ENCODE assay signal across 26 cellular contexts in the genomic region with DNA sequence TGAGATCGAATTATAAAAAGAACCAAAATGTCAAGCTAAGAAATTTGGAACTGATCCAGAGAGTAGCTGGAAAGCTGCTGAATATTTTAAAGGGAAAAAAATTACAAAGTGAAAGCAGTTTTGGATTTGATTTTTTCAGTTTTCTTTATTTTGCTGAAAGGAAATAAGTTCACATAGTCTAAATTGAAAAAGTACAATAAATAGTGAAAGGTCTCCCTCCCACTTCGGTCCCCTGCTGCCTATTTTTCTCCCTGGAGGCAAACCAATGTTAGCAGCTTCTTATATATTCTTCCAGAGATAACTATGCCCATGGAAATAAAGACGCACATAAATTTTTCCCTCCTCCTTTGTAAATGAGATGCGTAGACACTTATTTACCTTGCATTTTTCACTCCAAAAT. TPM values are rescaled to one million over a fixed set of nuclear protein-coding genes. Genes with fewer than 3 reads are reported as not detected.
A peak's percentile ranks its signal among the peaks of the same experiment; 100 is the strongest.
DNase-seq lines count a peak whose midpoint lies in the region; ATAC-seq and TF ChIP-seq lines count a peak whose summit lies in the region.
"Had no signal": no experiment of that assay in that cellular context is flagged by ENCODE, and none has a peak within 500 bp of the region (broad histone marks: within the 10 kb centered on the region; RNA-seq: fewer than 3 reads in every experiment).

No MANE protein-coding gene starts in this region.

- H3K27ac ChIP-seq in IMR-90 (ENCODE audit: insufficient read depth, low read length) (no peak overlapping the region), endodermal cell (ENCODE audit: low read depth, low read length) (no peak overlapping the region), neuronal stem cell (replicated peaks; ENCODE audit: low read length) (no peak overlapping the region)
- H3K27ac ChIP-seq: BLaER1, breast epithelium, VCaP had no signal

- peak overlapping the region; percentile 57 for H4K5ac ChIP-seq in IMR-90 (ENCODE audit: low read depth, low read length)

- H2AK9ac ChIP-seq in IMR-90 (replicated peaks; ENCODE audit: low read depth, low read length, poor library complexity): no peak overlapping the region

- H3K4ac ChIP-seq in IMR-90 (ENCODE audit: low read depth, low read length) (no peak overlapping the region), neuronal stem cell (ENCODE audit: low read length) (no peak overlapping the region)

- TF ChIP-seq CTCF in Caco-2 (IDR thresholded peaks at IDR 0.05; ENCODE audit: insufficient read depth in 1 of 2, low read depth in 1 of 2, low read length in 1 of 2, severe bottlenecking in 1 of 2, unreplicated experiment in 1 of 2) (no peak), IMR-90 (conservative IDR thresholded peaks at IDR 0.05; ENCODE audit: low read depth, low read length) (no peak), endodermal cell (conservative IDR thresholded peaks at IDR 0.05) (no peak)

- H2BK120ac ChIP-seq in IMR-90 (ENCODE audit: low read depth, low read length): no peak overlapping the region; the same call in 1 of the 2 replicates
- no peak overlapping the region for H2BK120ac ChIP-seq in neuronal stem cell (ENCODE audit: low read depth, low read length)

- no peak for DNase-seq in Caco-2
- DNase-seq in IMR-90: no peak
- no peak for DNase-seq in endodermal cell
- DNase-seq in neuronal stem cell (ENCODE audit: low spot score): no peak
- DNase-seq in NCI-H2171 treated with DMSO at 0.1 percent for 48 hours (lab: John Stamatoyannopoulos, UW): no peak
- DNase-seq in hypothalamus (lab: John Stamatoyannopoulos, UW): no peak
- DNase-seq: activated CD4-positive, alpha-beta T cell treated with anti-CD3 and anti-CD28 coated beads for 36 hours; activated CD8-positive, alpha-beta memory T cell treated with anti-CD3 and anti-CD28 coated beads, Interleukin-2, amount 50 U/mL, for 48 hours; activated CD8-positive, alpha-beta T cell treated with anti-CD3 and anti-CD28 coated beads for 36 hours; activated naive CD4-positive, alpha-beta T cell treated with anti-CD3 and anti-CD28 coated beads, Interleukin-2, amount 50 U/mL, for 16 hours; amygdala; effector CD8-positive, alpha-beta T cell; foreskin melanocyte; mucosa of descending colon; NCI-H1436 treated with DMSO at 0.1 percent for 48 hours; SHP77 treated with DMSO at 0.1 percent for 48 hours; stimulated activated CD4-positive, alpha-beta T cell treated with anti-CD3 and anti-CD28 coated beads, Interleukin-4, amount 100 ng/mL, for 1 hour; T-helper 9 cell; trophoblast cell had no signal

- no peaks in the 10 kb centered on the region for H3K36me3 ChIP-seq in Caco-2 (ENCODE audit: control insufficient read depth, insufficient read depth, low read length)
- no peaks in the 10 kb centered on the region for H3K36me3 ChIP-seq in IMR-90 (ENCODE audit: control insufficient read depth, insufficient read depth, low read length)
- no peaks in the 10 kb centered on the region for H3K36me3 ChIP-seq in endodermal cell (ENCODE audit: control insufficient read depth, insufficient read depth, low read length)
- no peaks in the 10 kb centered on the region for H3K36me3 ChIP-seq in neuronal stem cell (replicated peaks in 1 of 2; ENCODE audit: control insufficient read depth in 2 of 2, insufficient read depth in 2 of 2, low read length in 2 of 2)
- H3K36me3 ChIP-seq: BLaER1, breast epithelium had no signal

- H3K4me1 Mint-ChIP-seq in Caco-2 (ENCODE audit: low read depth, unreplicated experiment) (peaks cover 12% of the 10 kb centered on the region), endodermal cell (peaks cover 18% of the 10 kb centered on the region)
- H3K4me1 Mint-ChIP-seq: activated CD4-positive, alpha-beta T cell treated with anti-CD3 and anti-CD28 coated beads for 36 hours had no signal

- H3K79me1 ChIP-seq in IMR-90 (ENCODE audit: low read depth in 1 of 2, low read length in 2 of 2) (no peaks in the 10 kb centered on the region), neuronal stem cell (ENCODE audit: low read depth, low read length) (no peaks in the 10 kb centered on the region)

- H4K8ac ChIP-seq in IMR-90 (ENCODE audit: low read depth in 2 of 2, low read length in 2 of 2): no peak overlapping the region
- H4K8ac ChIP-seq in neuronal stem cell (ENCODE audit: low read depth, low read length): no peak overlapping the region

- H3K4me2 ChIP-seq in IMR-90 (ENCODE audit: low read depth, low read length) (peak overlapping the region; percentile 89), neuronal stem cell (ENCODE audit: insufficient read depth, low read length, poor library complexity, severe bottlenecking) (no peak overlapping the region)
- H3K4me2 ChIP-seq: BLaER1 had no signal

- H3K9me3 ChIP-seq in Caco-2 (no peaks in the 10 kb centered on the region), IMR-90 (ENCODE audit: control insufficient read depth, insufficient read depth, low read length) (no peaks in the 10 kb centered on the region), endodermal cell (ENCODE audit: control insufficient read depth, low read length) (no peaks in the 10 kb centered on the region), neuronal stem cell (replicated peaks in 1 of 2; ENCODE audit: control insufficient read depth in 2 of 2, insufficient read depth in 1 of 2, low read depth in 1 of 2, low read length in 2 of 2) (no peaks in the 10 kb centered on the region)
- H3K9me3 ChIP-seq: BLaER1, breast epithelium, mucosa of descending colon had no signal

- H2BK15ac ChIP-seq in IMR-90 (ENCODE audit: low read depth, low read length) (no peak overlapping the region), neuronal stem cell (ENCODE audit: low read length) (no peak overlapping the region)

- H3K9me3 Mint-ChIP-seq in Caco-2 (ENCODE audit: unreplicated experiment) (no peaks in the 10 kb centered on the region), endodermal cell (no peaks in the 10 kb centered on the region)
- H3K9me3 Mint-ChIP-seq: activated CD8-positive, alpha-beta T cell treated with anti-CD3 and anti-CD28 coated beads for 36 hours; nephron had no signal

- dilution Hi-C loops in IMR-90 (cut with HindIII; ENCODE audit: low sequenced_read_pairs, unreplicated experiment): no loop called here

- ATAC-seq in IMR-90 (ENCODE audit: low read depth) (no peak), GM21526 (IDR thresholded peaks at IDR 0.05; ENCODE audit: low FRiP score, unreplicated experiment) (no peak), HG02973 (IDR thresholded peaks at IDR 0.05; ENCODE audit: unreplicated experiment) (no peak)
- ATAC-seq: activated CD4-positive, alpha-beta T cell treated with anti-CD3 and anti-CD28 coated beads for 36 hours; activated CD8-positive, alpha-beta T cell treated with anti-CD3 and anti-CD28 coated beads for 36 hours; mucosa of descending colon; sciatic nerve had no signal

- no peak overlapping the region for H3K23ac ChIP-seq in IMR-90 (ENCODE audit: low read depth, low read length)
- no peak overlapping the region for H3K23ac ChIP-seq in neuronal stem cell (ENCODE audit: low read depth, low read length, poor library complexity)

- H4K20me1 ChIP-seq in IMR-90 (ENCODE audit: insufficient read depth, low read length): no peaks in the 10 kb centered on the region
- H4K20me1 ChIP-seq: BLaER1 had no signal

- no CpG with 5 or more reads among the region's 4 CpGs for WGBS in IMR-90 (ENCODE audit: extremely low coverage in 2 of 2, insufficient read length in 1 of 2), 2 experiments
- WGBS in endodermal cell (ENCODE audit: insufficient coverage in 1 of 2, insufficient read length in 1 of 2), 2 experiments: 88 to 90% methylated on average over 3 to 4 of the region's 4 CpGs
- WGBS in neuronal stem cell (ENCODE audit: extremely low coverage in 2 of 2, insufficient read length in 2 of 2, insufficient replicate concordance in 1 of 2), 2 donors: no CpG with 5 or more reads among the region's 4 CpGs

- no peak overlapping the region for H2BK20ac ChIP-seq in IMR-90 (ENCODE audit: low read depth, low read length)

- BruUV-seq in Caco-2 (replicated peaks; lab: Mats Ljungman, UMichigan) (no TSS peak), IMR-90 (replicated peaks; lab: Mats Ljungman, UMichigan) (no TSS peak)

- intact Hi-C loops in Caco-2 (cut with micrococcal nuclease; ENCODE audit: unreplicated experiment): no loop called here
- intact Hi-C loops in IMR-90 (cut with micrococcal nuclease): no loop called here

- H2AK5ac ChIP-seq in IMR-90 (ENCODE audit: low read depth, low read length) (no peak overlapping the region), neuronal stem cell (ENCODE audit: low read depth, low read length) (no peak overlapping the region)

- POLR2A ChIA-PET in Caco-2 (lab: Charles Lee): no interaction called here
- POLR2A ChIA-PET in IMR-90 (lab: Charles Lee; ENCODE audit: unreplicated experiment): no interaction called here

- H3K9me1 ChIP-seq in IMR-90 (ENCODE audit: insufficient read depth, low read length): peaks cover 6% of the 10 kb centered on the region

- TF ChIP-seq POLR2A in IMR-90 (IDR thresholded peaks at IDR 0.05; ENCODE audit: low read depth, low read length): no peak

- no peak for TF ChIP-seq RAD21 in IMR-90 (IDR thresholded peaks at IDR 0.05; ENCODE audit: low read length)

- H3K56ac ChIP-seq in IMR-90 (ENCODE audit: extremely low read depth, insufficient read depth, low read length): no peak overlapping the region

- H3K18ac ChIP-seq in IMR-90 (ENCODE audit: low read depth, low read length) (peak overlapping the region; percentile 52; the same call in 1 of the 2 replicates), neuronal stem cell (ENCODE audit: low read length) (no peak overlapping the region)

- H3K14ac ChIP-seq in IMR-90 (replicated peaks; ENCODE audit: low read depth, low read length): no peak overlapping the region
- no peak overlapping the region for H3K14ac ChIP-seq in neuronal stem cell (ENCODE audit: low read length)

- H3K9ac ChIP-seq in IMR-90 (ENCODE audit: low read depth, low read length) (peak overlapping the region; percentile 18; the same call in 1 of the 2 replicates), endodermal cell (ENCODE audit: extremely low read depth, low read length, poor library complexity, severe bottlenecking) (peak overlapping the region; percentile 66), neuronal stem cell (ENCODE audit: low read depth, low read length, poor library complexity) (no peak overlapping the region)
- H3K9ac ChIP-seq: BLaER1 had no signal

- CTCF ChIA-PET in Caco-2 (lab: Charles Lee): no interaction called here
- CTCF ChIA-PET in IMR-90 (lab: Yijun Ruan, JAX): no interaction called here

- no peak overlapping the region for H2BK12ac ChIP-seq in neuronal stem cell (ENCODE audit: low read length)

- no peak overlapping the region for H2AFZ ChIP-seq in IMR-90 (replicated peaks; ENCODE audit: low read length, poor library complexity)
- H2AFZ ChIP-seq in neuronal stem cell (ENCODE audit: low read length): peak overlapping the region; percentile 82

- H3K4me3 ChIP-seq in Caco-2 (ENCODE audit: low read depth, low read length): no peak overlapping the region
- H3K4me3 ChIP-seq in IMR-90 (ENCODE audit: insufficient read depth, low read depth, low read length): no peak overlapping the region
- peak overlapping the region; percentile 57 for H3K4me3 ChIP-seq in endodermal cell (ENCODE audit: low read length)
- no peak overlapping the region for H3K4me3 ChIP-seq in neuronal stem cell (ENCODE audit: low read length in 2 of 2)
- H3K4me3 ChIP-seq: BLaER1, breast epithelium, mucosa of descending colon had no signal

- H3K4me3 Mint-ChIP-seq in Caco-2 (ENCODE audit: unreplicated experiment): peak overlapping the region; percentile 15
- H3K4me3 Mint-ChIP-seq in endodermal cell: no peak overlapping the region
- H3K4me3 Mint-ChIP-seq: activated CD4-positive, alpha-beta T cell treated with anti-CD3 and anti-CD28 coated beads for 36 hours; activated CD8-positive, alpha-beta T cell treated with anti-CD3 and anti-CD28 coated beads for 36 hours; nephron had no signal

- peak overlapping the region; percentile 33 for H3K27ac Mint-ChIP-seq in Caco-2 (ENCODE audit: unreplicated experiment)
- no peak overlapping the region for H3K27ac Mint-ChIP-seq in endodermal cell
- H3K27ac Mint-ChIP-seq: activated CD4-positive, alpha-beta T cell treated with anti-CD3 and anti-CD28 coated beads for 36 hours; activated CD8-positive, alpha-beta T cell treated with anti-CD3 and anti-CD28 coated beads for 36 hours had no signal

- H2BK5ac ChIP-seq in IMR-90 (ENCODE audit: low read depth, low read length, poor library complexity, severe bottlenecking) (no peak overlapping the region), neuronal stem cell (ENCODE audit: low read length) (no peak overlapping the region)

- peaks cover 19% of the 10 kb centered on the region for H3K4me1 ChIP-seq in Caco-2
- peaks cover 12% of the 10 kb centered on the region for H3K4me1 ChIP-seq in IMR-90 (ENCODE audit: control insufficient read depth, insufficient read depth, low read length)
- peaks cover 4% of the 10 kb centered on the region for H3K4me1 ChIP-seq in endodermal cell (ENCODE audit: control insufficient read depth, insufficient read depth, low read length)
- H3K4me1 ChIP-seq in neuronal stem cell (ENCODE audit: control insufficient read depth in 2 of 2, insufficient read depth in 1 of 2, low read depth in 1 of 2, low read length in 2 of 2): peaks cover 0 to 16% of the 10 kb centered on the region in 2 donors
- H3K4me1 ChIP-seq: breast epithelium had no signal

- H3K27me3 Mint-ChIP-seq in Caco-2 (ENCODE audit: insufficient read depth, unreplicated experiment) (no peaks in the 10 kb centered on the region), endodermal cell (ENCODE audit: insufficient read depth) (peaks cover 3% of the 10 kb centered on the region)

- H3K36me3 Mint-ChIP-seq in Caco-2 (ENCODE audit: insufficient read depth, unreplicated experiment) (no peaks in the 10 kb centered on the region), endodermal cell (ENCODE audit: low read depth) (no peaks in the 10 kb centered on the region)

- H4K91ac ChIP-seq in IMR-90 (ENCODE audit: insufficient read depth, low read depth, low read length): no peak overlapping the region
- H4K91ac ChIP-seq in neuronal stem cell (ENCODE audit: low read depth, low read length, poor library complexity): no peak overlapping the region

- no peaks in the 10 kb centered on the region for H3K27me3 ChIP-seq in Caco-2 (replicated peaks; ENCODE audit: control insufficient read depth, insufficient read depth, low read length)
- no peaks in the 10 kb centered on the region for H3K27me3 ChIP-seq in IMR-90 (ENCODE audit: control insufficient read depth, insufficient read depth, low read length)
- no peaks in the 10 kb centered on the region for H3K27me3 ChIP-seq in endodermal cell (ENCODE audit: control insufficient read depth, insufficient read depth, low read length, poor library complexity, severe bottlenecking)
- H3K27me3 ChIP-seq in neuronal stem cell (ENCODE audit: control insufficient read depth in 3 of 3, insufficient read depth in 3 of 3, low read depth in 1 of 3, low read length in 3 of 3): no peaks in the 10 kb centered on the region
- H3K27me3 ChIP-seq: BLaER1, breast epithelium had no signal

- in situ Hi-C loops in IMR-90 (cut with MboI; ENCODE audit: low sequenced_read_pairs): no loop called here

RNA-seq across cellular contexts. Expression of gene TOMM7, which starts 11.4 kb away (rescaled TPM):
- 192 and 220 TPM in 2 replicates for total RNA-seq in Caco-2 (2022)
- total RNA-seq in IMR-90 (2012; rRNA removed): 67.2 and 125 TPM in 2 replicates
- polyA plus RNA-seq in IMR-90 (2012; rRNA removed): 318 and 727 TPM in 2 replicates
- polyA plus RNA-seq in IMR-90 (2012; cell fraction: cytosol; rRNA removed): 103 and 199 TPM in 2 replicates
- polyA plus RNA-seq in IMR-90 (2012; cell fraction: nucleus; rRNA removed; ENCODE audit: low replicate concordance): 17.0 and 112 TPM in 2 replicates
- total RNA-seq in endodermal cell: 100 to 1,000 TPM; 335 to 356 TPM
- 358 TPM for polyA plus RNA-seq in endodermal cell (2013, experiment 1 of 2)
- 283 TPM for polyA plus RNA-seq in endodermal cell (2013, experiment 2 of 2)
- polyA plus RNA-seq in neuronal stem cell (2013, experiment 1 of 2): 280 TPM
- 289 TPM for polyA plus RNA-seq in neuronal stem cell (2013, experiment 2 of 2)
